Comparison of ENCODE assay signal across 8 cellular contexts in genomic region chr13:25249001-25249543, GRCh38. TPM values are rescaled to one million over a fixed set of nuclear protein-coding genes. Genes with fewer than 3 reads are reported as not detected.
DNase-seq lines count a peak whose midpoint lies in the region; ATAC-seq and TF ChIP-seq lines count a peak whose summit lies in the region.

No MANE protein-coding gene starts in this region.

- H3K9me3 ChIP-seq in mucosa of descending colon (no peaks in the 10 kb centered on the region), right cardiac atrium (ENCODE audit: control insufficient read depth, low read length) (no peaks in the 10 kb centered on the region)

- peaks cover 4 to 71% (median 33%) of the 10 kb centered on the region in 3 donors for H3K36me3 Mint-ChIP-seq in naive thymus-derived CD8-positive, alpha-beta T cell

- peak overlapping the region in 1 of 10 donors; percentile 5 for H3K27ac Mint-ChIP-seq in naive thymus-derived CD8-positive, alpha-beta T cell

- in situ Hi-C loops in astrocyte of the cerebellum (cut with HindIII; ENCODE audit: low sequenced_read_pairs): no loop called here

- peak; percentile 44 for TF ChIP-seq CTCF in AG04449 (IDR thresholded peaks at IDR 0.05; ENCODE audit: insufficient read depth, low read length, missing control alignments)
- TF ChIP-seq CTCF in astrocyte of the cerebellum (IDR thresholded peaks at IDR 0.05; ENCODE audit: low read depth, low read length, missing control alignments): peak; percentile 66
- no peak for TF ChIP-seq CTCF in mucosa of descending colon (IDR thresholded peaks at IDR 0.05)

- DNase-seq in AG04449 (ENCODE audit: low read depth, low spot score) (no peak), LHCN-M2 (ENCODE audit: low read depth) (peak; percentile 64), astrocyte of the cerebellum (ENCODE audit: low read depth) (peak; percentile 24), mucosa of descending colon (no peak), right cardiac atrium (no peak)
- DNase-seq in activated naive CD4-positive, alpha-beta T cell (lab: John Stamatoyannopoulos, UW): no peak
- DNase-seq in naive thymus-derived CD8-positive, alpha-beta T cell: no peak

- no peaks in the 10 kb centered on the region for H3K27me3 ChIP-seq in right cardiac atrium (ENCODE audit: control insufficient read depth, insufficient read depth)

- H3K9me3 Mint-ChIP-seq in naive thymus-derived CD8-positive, alpha-beta T cell: peaks cover 0 to 3% (median 0%) of the 10 kb centered on the region in 9 donors

- H3K4me1 Mint-ChIP-seq in naive thymus-derived CD8-positive, alpha-beta T cell: peaks cover 0 to 17% (median 1%) of the 10 kb centered on the region in 4 donors

- ATAC-seq in GM18519 (IDR thresholded peaks at IDR 0.05; ENCODE audit: low FRiP score, unreplicated experiment): peak; percentile 61
- peak; percentile 36 for ATAC-seq in mucosa of descending colon
- ATAC-seq in right cardiac atrium: no peak
- ATAC-seq in naive thymus-derived CD8-positive, alpha-beta T cell: no peak

- H3K36me3 ChIP-seq in mucosa of descending colon (ENCODE audit: low read depth): no peaks in the 10 kb centered on the region

- no peaks in the 10 kb centered on the region for H3K27me3 Mint-ChIP-seq in naive thymus-derived CD8-positive, alpha-beta T cell

- 39% methylated on average over 5 of the region's 5 CpGs for WGBS in right cardiac atrium

- H3K4me1 ChIP-seq in mucosa of descending colon (ENCODE audit: low read depth) (no peaks in the 10 kb centered on the region), right cardiac atrium (ENCODE audit: control insufficient read depth, insufficient read depth, low read length) (no peaks in the 10 kb centered on the region)

- H3K27ac ChIP-seq in right cardiac atrium (ENCODE audit: low read length): no peak overlapping the region

- H3K4me3 ChIP-seq in AG04449 (ENCODE audit: low read depth, low read length) (no peak overlapping the region), astrocyte of the cerebellum (ENCODE audit: low read depth, low read length) (no peak overlapping the region), mucosa of descending colon (no peak overlapping the region), right cardiac atrium (ENCODE audit: low read length) (no peak overlapping the region)

- H3K4me3 Mint-ChIP-seq in naive thymus-derived CD8-positive, alpha-beta T cell: no peak overlapping the region

- CTCF ChIA-PET in AG04449 (lab: Yijun Ruan, JAX): interaction anchor here (1.0 to 1.2 kb wide), 2 partner anchors 10 to 39 kb away, joined by 3 to 4 read pairs; no protein-coding TSS in a partner anchor

- intact Hi-C loops in mucosa of descending colon (cut with DNase I, micrococcal nuclease) (no loop called here), right cardiac atrium (cut with DNase I) (no loop called here)

- POLR2A ChIA-PET in AG04449 (lab: Yijun Ruan, JAX): no interaction called here
- POLR2A ChIA-PET in naive thymus-derived CD8-positive, alpha-beta T cell (lab: Charles Lee): no interaction called here

RNA-seq across cellular contexts. Expression of gene MTMR6, which starts 38.2 kb away (rescaled TPM):
- total RNA-seq in LHCN-M2 (2014; rRNA removed) (34.0 and 34.8 TPM in 2 replicates), mucosa of descending colon (10 to 100 TPM; 10.8 to 18.5 (median 13.7) TPM), right cardiac atrium (10 to 100 TPM; 15.8 to 17.3 (median 17.0) TPM)
- 6.5 TPM for polyA plus RNA-seq in LHCN-M2 (2012)
- polyA plus RNA-seq in right cardiac atrium: 7.5 TPM
- total RNA-seq in naive thymus-derived CD8-positive, alpha-beta T cell: 10 to 100 TPM; 17.5 to 19.7 TPM
- polyA plus RNA-seq in naive thymus-derived CD8-positive, alpha-beta T cell: 10 to 100 TPM; 15.0 to 15.3 (median 15.0) TPM

RNA-seq across cellular contexts. Expression of gene NUP58, which starts 52.4 kb away (rescaled TPM):
- total RNA-seq in LHCN-M2 (2014; rRNA removed): 90.0 and 91.1 TPM in 2 replicates
- 12.8 TPM for polyA plus RNA-seq in LHCN-M2 (2012)
- total RNA-seq in mucosa of descending colon: 10 to 100 TPM; 31.9 to 35.3 (median 32.8) TPM
- total RNA-seq in right cardiac atrium: 10 to 100 TPM; 26.2 to 33.5 (median 27.6) TPM
- polyA plus RNA-seq in right cardiac atrium: 11.2 TPM
- 10 to 100 TPM; 39.5 to 39.8 TPM for total RNA-seq in naive thymus-derived CD8-positive, alpha-beta T cell
- 10 to 100 TPM; 12.6 to 14.1 (median 13.6) TPM for polyA plus RNA-seq in naive thymus-derived CD8-positive, alpha-beta T cell

Comparison
In these comparisons a context has a peak if more than half of its experiments do, and no peak if none do; other contexts are left out.
1. DNase-seq: peak in LHCN-M2 (single experiment) and astrocyte of the cerebellum (single experiment); none in AG04449 (single experiment), mucosa of descending colon (0 of 3), activated naive CD4-positive, alpha-beta T cell (0 of 4), right cardiac atrium (0 of 3) and naive thymus-derived CD8-positive, alpha-beta T cell (0 of 10).
2. ATAC-seq: peak in GM18519 (single experiment) and mucosa of descending colon (single experiment); none in right cardiac atrium (0 of 2) and naive thymus-derived CD8-positive, alpha-beta T cell (0 of 2).